23 cellular contexts compared by ENCODE assay signal in the genomic region with DNA sequence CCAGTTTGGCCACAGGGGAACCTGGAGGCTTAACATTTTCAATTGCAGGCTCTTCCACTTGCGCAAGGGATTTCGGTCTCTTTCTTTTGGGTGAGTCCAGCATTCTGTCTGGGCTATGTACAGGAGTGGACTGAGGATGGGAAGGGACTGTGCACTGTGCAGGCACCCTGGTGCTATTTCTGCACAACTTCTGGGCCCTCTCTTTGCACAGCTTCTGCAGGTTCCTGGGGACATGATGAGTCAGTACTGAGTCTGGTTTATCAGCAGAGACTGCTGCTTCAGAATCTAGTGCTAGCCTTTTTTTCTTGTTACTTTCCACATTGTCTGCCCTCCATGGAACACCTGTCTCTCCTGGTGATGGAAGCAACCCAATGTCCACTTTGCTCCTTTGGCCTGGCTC.
DNase-seq lines count a peak whose midpoint lies in the region; ATAC-seq and TF ChIP-seq lines count a peak whose summit lies in the region.
"Had no signal": no experiment of that assay in that cellular context is flagged by ENCODE, and none has a peak within 500 bp of the region (broad histone marks: within the 10 kb centered on the region; RNA-seq: fewer than 3 reads in every experiment).

No MANE protein-coding gene starts in this region.

- intact Hi-C loops in dorsolateral prefrontal cortex (cut with DNase I), result no loop called here

- no peaks in the 10 kb centered on the region for H3K27me3 ChIP-seq in foreskin keratinocyte
- H3K27me3 ChIP-seq in dorsolateral prefrontal cortex, result no peaks in the 10 kb centered on the region
- H3K27me3 ChIP-seq: ascending aorta, Peyer's patch, SJSA1, suprapubic skin had no signal

- no peaks in the 10 kb centered on the region for H3K9me3 ChIP-seq in T-helper 17 cell (ENCODE audit: control insufficient read depth, low read length, poor library complexity, severe bottlenecking)
- H3K9me3 ChIP-seq: Peyer's patch, SJSA1, suprapubic skin had no signal

- peaks cover 32% of the 10 kb centered on the region for H3K4me1 Mint-ChIP-seq in stimulated activated naive CD8-positive, alpha-beta T cell treated with anti-CD3 and anti-CD28 coated beads, Interleukin-15, Interleukin-2, amounts not matched to agents 100 ng/mL and 50 ng/mL, for 24 hours (ENCODE audit: low read depth)
- H3K4me1 Mint-ChIP-seq in T-helper 17 cell, result peaks cover 10% of the 10 kb centered on the region
- H3K4me1 Mint-ChIP-seq: mesothelial cell of epicardium had no signal

- H3K27ac ChIP-seq in foreskin keratinocyte (no peak overlapping the region), dorsolateral prefrontal cortex (no peak overlapping the region)
- H3K27ac ChIP-seq: ascending aorta, Peyer's patch, SJSA1, suprapubic skin had no signal

- no peaks in the 10 kb centered on the region for H3K4me1 ChIP-seq in foreskin keratinocyte
- H3K4me1 ChIP-seq: ascending aorta, Peyer's patch, SJSA1, suprapubic skin had no signal

- peaks cover 3% of the 10 kb centered on the region for H3K9me3 Mint-ChIP-seq in stimulated activated naive CD8-positive, alpha-beta T cell treated with anti-CD3 and anti-CD28 coated beads, Interleukin-15, Interleukin-2, amounts not matched to agents 100 ng/mL and 50 ng/mL, for 24 hours

- no peak for ATAC-seq in stimulated activated naive CD8-positive, alpha-beta T cell treated with anti-CD3 and anti-CD28 coated beads, Interleukin-15, Interleukin-2, amounts not matched to agents 100 U/mL and 50 U/mL, for 24 hours
- ATAC-seq in T-helper 17 cell (no peak), foreskin keratinocyte (peak; percentile 12), HG03520 (IDR thresholded peaks at IDR 0.05; ENCODE audit: unreplicated experiment) (no peak), GM21786 (IDR thresholded peaks at IDR 0.05; ENCODE audit: unreplicated experiment) (no peak)

- no peak overlapping the region for H3K4me3 ChIP-seq in dorsolateral prefrontal cortex
- H3K4me3 ChIP-seq: ascending aorta, Peyer's patch, SJSA1, smooth muscle cell, suprapubic skin had no signal

- H3K4me3 Mint-ChIP-seq in stimulated activated naive CD8-positive, alpha-beta T cell treated with anti-CD3 and anti-CD28 coated beads, Interleukin-15, Interleukin-2, amounts not matched to agents 100 ng/mL and 50 ng/mL, for 24 hours, result no peak overlapping the region
- no peak overlapping the region for H3K4me3 Mint-ChIP-seq in T-helper 17 cell
- H3K4me3 Mint-ChIP-seq: mesothelial cell of epicardium had no signal

- peak overlapping the region; percentile 21 for H3K27ac Mint-ChIP-seq in stimulated activated naive CD8-positive, alpha-beta T cell treated with anti-CD3 and anti-CD28 coated beads, Interleukin-15, Interleukin-2, amounts not matched to agents 100 ng/mL and 50 ng/mL, for 24 hours
- H3K27ac Mint-ChIP-seq in T-helper 17 cell, result peak overlapping the region; percentile 89
- H3K27ac Mint-ChIP-seq: mesothelial cell of epicardium had no signal

- H3K27me3 Mint-ChIP-seq in stimulated activated naive CD8-positive, alpha-beta T cell treated with anti-CD3 and anti-CD28 coated beads, Interleukin-15, Interleukin-2, amounts not matched to agents 100 ng/mL and 50 ng/mL, for 24 hours, result no peaks in the 10 kb centered on the region
- no peaks in the 10 kb centered on the region for H3K27me3 Mint-ChIP-seq in T-helper 17 cell

- peaks cover 41% of the 10 kb centered on the region for H3K36me3 Mint-ChIP-seq in stimulated activated naive CD8-positive, alpha-beta T cell treated with anti-CD3 and anti-CD28 coated beads, Interleukin-15, Interleukin-2, amounts not matched to agents 100 ng/mL and 50 ng/mL, for 24 hours (ENCODE audit: low read depth)
- H3K36me3 Mint-ChIP-seq in T-helper 17 cell (ENCODE audit: low read depth), result peaks cover 3% of the 10 kb centered on the region

- TF ChIP-seq CTCF in foreskin keratinocyte (conservative IDR thresholded peaks at IDR 0.05), result no peak
- TF ChIP-seq CTCF in dorsolateral prefrontal cortex (IDR thresholded peaks at IDR 0.05 in 54 of 56, conservative IDR thresholded peaks at IDR 0.05 in 2 of 56; ENCODE audit: low read depth in 1 of 56, partially characterized antibody in 56 of 56), result no peak

- no peak for DNase-seq in stimulated activated naive CD8-positive, alpha-beta T cell treated with anti-CD3 and anti-CD28 coated beads, Interleukin-15, Interleukin-2, amounts not matched to agents 100 U/mL and 50 U/mL, for 24 hours
- no peak for DNase-seq in T-helper 17 cell
- DNase-seq in foreskin keratinocyte, result no peak
- DNase-seq in dorsolateral prefrontal cortex, result no peak
- no peak for DNase-seq in epidermal melanocyte (ENCODE audit: insufficient read length, low spot score)
- DNase-seq: activated CD4-positive, CD25-positive, alpha-beta regulatory T cell; activated gamma-delta T cell treated with Interleukin-2 at 50 U/mL for 16 hours; cerebellar nuclear complex; DND-41; effector memory CD4-positive, alpha-beta T cell; glutamatergic neuron; NCI-H1436; NCI-H2171; Peyer's patch; stimulated activated CD4-positive, alpha-beta T cell treated with anti-CD3 and anti-CD28 coated beads, Interleukin-4, amount 100 ng/mL, for 24 hours had no signal
